ENCODE assay signal across 8 cellular contexts in the genomic region with DNA sequence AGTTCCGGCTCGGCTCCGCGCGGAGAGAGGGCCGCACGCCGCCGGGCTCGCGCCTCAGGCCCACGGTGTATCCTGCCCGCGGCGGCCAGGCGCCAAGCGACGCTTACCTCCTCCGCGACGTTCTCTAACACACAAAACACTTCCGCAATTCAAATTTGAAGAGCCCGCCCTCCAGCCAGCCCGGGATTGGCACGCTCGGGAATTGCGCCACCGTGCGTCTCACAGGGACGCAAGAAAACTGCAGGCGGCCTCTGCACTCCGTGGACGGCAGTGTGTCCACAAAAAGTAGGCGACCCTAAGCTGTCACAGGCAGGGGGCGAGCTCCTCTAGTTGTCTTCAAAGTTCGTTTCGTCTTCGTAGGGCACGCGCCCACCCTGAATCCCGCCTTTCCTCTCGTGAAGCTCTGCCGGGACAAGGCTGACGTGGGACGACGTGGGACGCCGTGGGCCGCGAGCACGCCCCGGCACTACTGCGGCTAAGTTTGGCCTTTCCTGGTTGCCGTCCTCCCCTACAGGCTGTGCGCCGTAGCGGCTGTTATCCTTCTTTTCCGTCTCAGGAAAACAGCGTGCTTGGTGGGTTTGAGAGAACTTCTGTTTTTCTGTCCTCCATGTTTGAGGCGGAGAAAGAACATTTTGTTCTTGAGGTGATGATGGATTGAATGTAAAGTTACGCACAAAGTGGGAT. TPM values are rescaled to one million over a fixed set of nuclear protein-coding genes. Genes with fewer than 3 reads are reported as not detected.
DNase-seq lines count a peak whose midpoint lies in the region; ATAC-seq, FAIRE-seq and TF ChIP-seq lines count a peak whose summit lies in the region.

A gene (minus strand): TSS at position 133 of the 684 bp plus-strand sequence. CDS start 5,916 bp downstream, outside the sequence.

- WGBS in smooth muscle cell (ENCODE audit: low lambda C conversion rate) = 4% methylated on average over 61 of the region's 61 CpGs

- no peaks in the 10 kb centered on the region for H3K36me3 ChIP-seq in bronchial epithelial cell (ENCODE audit: control insufficient read depth, insufficient read depth, low read length)
- no peaks in the 10 kb centered on the region for H3K36me3 ChIP-seq in smooth muscle cell (ENCODE audit: low read depth)

- H3K4me3 ChIP-seq in AG09309 (ENCODE audit: control insufficient read depth, low read depth, low read length) (peak within 1 kb of the TSS; percentile 81), WI38 (ENCODE audit: low read depth, low read length) (peak within 1 kb of the TSS; percentile 63), bronchial epithelial cell (ENCODE audit: low read depth, low read length) (peak within 1 kb of the TSS; percentile 65), smooth muscle cell (peak within 1 kb of the TSS; percentile 75)

- H3K27me3 ChIP-seq in bronchial epithelial cell (ENCODE audit: control insufficient read depth, insufficient read depth, low read length) = no peaks in the 10 kb centered on the region
- no peaks in the 10 kb centered on the region for H3K27me3 ChIP-seq in smooth muscle cell (ENCODE audit: low read depth)

- peak; percentile 75 for TF ChIP-seq CTCF in AG09309 (IDR thresholded peaks at IDR 0.05; ENCODE audit: control insufficient read depth, insufficient read depth, low read depth, low read length, missing control alignments)
- TF ChIP-seq CTCF in WI38 (IDR thresholded peaks at IDR 0.05; ENCODE audit: low read depth, low read length) = peak; percentile 52; the same call in 1 of the 2 replicates
- peak; percentile 80 for TF ChIP-seq CTCF in bronchial epithelial cell (IDR thresholded peaks at IDR 0.05; ENCODE audit: insufficient read depth, low read length, severe bottlenecking)
- TF ChIP-seq CTCF in smooth muscle cell (IDR thresholded peaks at IDR 0.05; ENCODE audit: borderline replicate concordance, insufficient read depth, poor library complexity, severe bottlenecking) = peak; percentile 58

- H3K4me2 ChIP-seq in smooth muscle cell = peak within 1 kb of the TSS; percentile 91

- DNase-seq in AG09309 (ENCODE audit: low read depth) = peak; percentile 79
- DNase-seq in NCI-H2227 treated with DMSO at 0.1 percent for 48 hours (lab: John Stamatoyannopoulos, UW) = peak; percentile 99
- peak; percentile 91 for DNase-seq in bronchial epithelial cell (ENCODE audit: low read depth)
- DNase-seq in iPS-NIHi7 (ENCODE audit: extremely low spot score) = peak; percentile 91
- DNase-seq in smooth muscle cell (lab: John Stamatoyannopoulos, UW; ENCODE audit: unreplicated experiment) = peak; percentile 61

- peaks cover 12% of the 10 kb centered on the region for H4K20me1 ChIP-seq in smooth muscle cell (ENCODE audit: low read depth)

- peak within 1 kb of the TSS; percentile 97 for H2AFZ ChIP-seq in smooth muscle cell (ENCODE audit: low read depth)

- peak within 1 kb of the TSS; percentile 44 for H3K27ac ChIP-seq in smooth muscle cell (ENCODE audit: low read depth)

- H3K4me1 ChIP-seq in smooth muscle cell (ENCODE audit: low read depth) = peaks cover 7% of the 10 kb centered on the region

- H3K79me2 ChIP-seq in smooth muscle cell (ENCODE audit: low read depth) = peaks cover 32% of the 10 kb centered on the region

- FAIRE-seq in bronchial epithelial cell (lab: Jason Lieb, UNC) = no peak

- no peaks in the 10 kb centered on the region for H3F3A ChIP-seq in smooth muscle cell (ENCODE audit: low read depth)

- peaks cover 6% of the 10 kb centered on the region for H3K9me3 ChIP-seq in smooth muscle cell (replicated peaks; ENCODE audit: low read depth)

- ATAC-seq in GM18909 (IDR thresholded peaks at IDR 0.05; ENCODE audit: poor library complexity, unreplicated experiment) (peak; percentile 86), HG03175 (IDR thresholded peaks at IDR 0.05; ENCODE audit: unreplicated experiment) (peak; percentile 77)

- peak within 1 kb of the TSS; percentile 42 for H3K9ac ChIP-seq in smooth muscle cell (ENCODE audit: low read depth)

RNA-seq across cellular contexts. Expression of the gene that starts here (rescaled TPM):
- total RNA-seq in bronchial epithelial cell (7.6 and 9.2 TPM in 2 replicates), smooth muscle cell (15.4 and 21.9 TPM in 2 replicates)
- 8.9 and 10.5 TPM in 2 replicates for polyA plus RNA-seq in smooth muscle cell

Comparison
In these comparisons a context has a peak if more than half of its experiments do, and no peak if none do; other contexts are left out.
1. Peak in every context shown above with its lines: DNase-seq, ATAC-seq, H3K4me3 ChIP-seq and H3K27ac ChIP-seq.